In the genomic region with DNA sequence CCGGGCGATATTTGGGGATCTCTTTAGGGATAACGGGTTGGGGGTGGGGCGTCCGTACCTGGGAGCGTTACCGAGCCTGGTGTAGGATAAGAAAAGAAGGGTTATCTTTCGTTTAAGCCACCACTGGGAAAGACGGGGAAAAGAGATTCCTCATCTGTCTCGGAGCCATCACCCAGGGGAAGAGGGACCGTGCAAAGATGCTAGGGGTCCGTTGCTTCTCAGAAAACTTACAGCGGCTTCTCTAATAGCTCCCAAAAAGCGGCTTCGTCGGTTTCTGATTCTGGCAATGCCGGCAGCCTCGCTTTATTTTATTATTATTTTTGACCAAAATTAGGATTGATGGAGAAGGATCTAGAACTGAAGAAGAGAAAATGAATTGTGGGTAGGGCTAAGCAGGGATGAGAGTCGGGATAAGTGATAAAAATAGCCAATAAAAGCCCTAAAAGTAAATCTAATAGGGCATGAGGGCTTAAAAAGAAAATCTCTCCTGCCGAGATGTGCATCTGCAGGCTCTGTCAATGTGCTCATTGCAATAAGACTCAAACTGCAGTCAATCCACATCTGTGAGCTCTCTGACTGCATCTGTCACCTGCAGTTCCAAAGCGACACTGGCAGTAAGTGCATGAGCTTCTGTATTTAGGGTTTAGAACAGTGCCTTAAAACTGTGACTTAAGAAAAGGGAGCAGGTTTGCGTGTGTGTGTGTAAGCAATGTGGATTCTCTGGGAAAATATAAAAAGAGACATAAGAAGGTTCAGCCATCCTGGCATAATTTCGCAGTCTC, we compare ENCODE assay signal across 1 cellular context.
TF ChIP-seq lines count a peak whose summit lies in the region.

No MANE protein-coding gene starts in this region.

TF ChIP-seq in HCT116, 20 proteins besides CTCF, POLR2A, EP300 and RAD21 (continued from another document):
- TF ChIP-seq, protein P1, sequence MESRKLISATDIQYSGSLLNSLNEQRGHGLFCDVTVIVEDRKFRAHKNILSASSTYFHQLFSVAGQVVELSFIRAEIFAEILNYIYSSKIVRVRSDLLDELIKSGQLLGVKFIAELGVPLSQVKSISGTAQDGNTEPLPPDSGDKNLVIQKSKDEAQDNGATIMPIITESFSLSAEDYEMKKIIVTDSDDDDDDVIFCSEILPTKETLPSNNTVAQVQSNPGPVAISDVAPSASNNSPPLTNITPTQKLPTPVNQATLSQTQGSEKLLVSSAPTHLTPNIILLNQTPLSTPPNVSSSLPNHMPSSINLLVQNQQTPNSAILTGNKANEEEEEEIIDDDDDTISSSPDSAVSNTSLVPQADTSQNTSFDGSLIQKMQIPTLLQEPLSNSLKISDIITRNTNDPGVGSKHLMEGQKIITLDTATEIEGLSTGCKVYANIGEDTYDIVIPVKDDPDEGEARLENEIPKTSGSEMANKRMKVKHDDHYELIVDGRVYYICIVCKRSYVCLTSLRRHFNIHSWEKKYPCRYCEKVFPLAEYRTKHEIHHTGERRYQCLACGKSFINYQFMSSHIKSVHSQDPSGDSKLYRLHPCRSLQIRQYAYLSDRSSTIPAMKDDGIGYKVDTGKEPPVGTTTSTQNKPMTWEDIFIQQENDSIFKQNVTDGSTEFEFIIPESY (IDR thresholded peaks at IDR 0.05; ENCODE audit: extremely low read depth, insufficient replicate concordance, low read length), result no peak
TF ChIP-seq in HCT116: peak in this region for 0.
